8 cellular contexts compared by ENCODE assay signal in genomic region chrX:1323315-1323714, GRCh38. TPM values are rescaled to one million over a fixed set of nuclear protein-coding genes. Genes with fewer than 3 reads are reported as not detected.
DNase-seq lines count a peak whose midpoint lies in the region; ATAC-seq lines count a peak whose summit lies in the region.

No MANE protein-coding gene starts in this region.

- peak; percentile 60 for ATAC-seq in GM18519 (IDR thresholded peaks at IDR 0.05; ENCODE audit: low FRiP score, unreplicated experiment)
- peak; percentile 76 for ATAC-seq in HG03280 (IDR thresholded peaks at IDR 0.05; ENCODE audit: unreplicated experiment)
- ATAC-seq in stimulated activated naive CD8-positive, alpha-beta T cell treated with anti-CD3 and anti-CD28 coated beads, Interleukin-15, Interleukin-2, amounts not matched to agents 100 U/mL and 50 U/mL, for 24 hours = peak; percentile 74

- DNase-seq in AG20443 (ENCODE audit: low spot score) (peak; percentile 49), RPMI7951 (ENCODE audit: low read depth) (peak; percentile 30), left kidney (ENCODE audit: low read depth, low spot score) (peak; percentile 68), occipital lobe (lab: John Stamatoyannopoulos, UW) (no peak)
- peak; percentile 5 for DNase-seq in activated gamma-delta T cell treated with anti-CD3 and anti-CD28 coated beads, Interleukin-2, amount 50 U/mL, for 16 hours (ENCODE audit: low read depth)
- DNase-seq in stimulated activated naive CD8-positive, alpha-beta T cell treated with anti-CD3 and anti-CD28 coated beads, Interleukin-15, Interleukin-2, amounts not matched to agents 100 U/mL and 50 U/mL, for 24 hours = peak; percentile 69

RNA-seq across cellular contexts. Expression of gene IL3RA, which starts 13.3 kb away (rescaled TPM):
- total RNA-seq in RPMI7951 (2014; rRNA removed; shearing (Covaris generic)) = not detected in 2 replicates
- total RNA-seq in occipital lobe = 0.94 TPM

RNA-seq across cellular contexts. Expression of gene CSF2RA, which starts 54.7 kb away (rescaled TPM):
- 0.96 TPM in 1 of 2 replicates, not detected in the other for total RNA-seq in RPMI7951 (2014; rRNA removed; shearing (Covaris generic))
- total RNA-seq in occipital lobe = 10.5 TPM
